ENCODE assay signal across 8 cellular contexts in the genomic region with DNA sequence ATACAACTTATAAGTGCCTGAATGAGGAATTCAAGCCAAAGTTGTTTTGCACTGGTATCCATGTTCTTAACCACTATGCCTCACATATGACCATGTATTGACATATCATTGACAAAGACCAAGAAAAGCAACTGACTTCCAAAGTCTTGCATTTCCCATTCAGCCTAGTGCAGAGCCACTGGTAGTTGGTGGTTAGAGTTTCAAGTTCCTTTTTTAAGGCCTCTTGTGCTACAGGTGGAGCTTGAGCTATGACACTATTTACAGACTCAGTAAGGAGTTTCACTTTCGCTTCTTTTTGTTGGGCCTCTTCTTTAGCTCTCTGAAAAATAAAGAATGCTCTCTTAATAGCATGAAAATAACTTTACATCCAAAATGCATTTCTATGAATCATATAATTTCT.
A peak's percentile ranks its signal among the peaks of the same experiment; 100 is the strongest.
DNase-seq lines count a peak whose midpoint lies in the region; ATAC-seq lines count a peak whose summit lies in the region.

No MANE protein-coding gene starts in this region.

- no peak overlapping the region for H3K18ac ChIP-seq in neuronal stem cell (ENCODE audit: low read length)

- H2BK15ac ChIP-seq in neuronal stem cell (ENCODE audit: low read length), result no peak overlapping the region

- no peak overlapping the region for H4K8ac ChIP-seq in neuronal stem cell (ENCODE audit: low read depth, low read length)

- no peak overlapping the region for H3K9ac ChIP-seq in neuronal stem cell (ENCODE audit: low read depth, low read length, poor library complexity)

- H3K4me2 ChIP-seq in neuronal stem cell (ENCODE audit: insufficient read depth, low read length, poor library complexity, severe bottlenecking), result no peak overlapping the region

- no peaks in the 10 kb centered on the region for H3K79me1 ChIP-seq in neuronal stem cell (ENCODE audit: low read depth, low read length)

- WGBS in neuronal stem cell (ENCODE audit: extremely low coverage in 2 of 2, insufficient read length in 2 of 2, insufficient replicate concordance in 1 of 2), 2 donors, result no CpG with 5 or more reads among the region's 1 CpG
- 92% methylated on average over 1 of the region's 1 CpG for WGBS in right cardiac atrium

- DNase-seq in activated naive CD4-positive, alpha-beta T cell treated with anti-CD3 and anti-CD28 coated beads for 36 hours, result peak; percentile 7
- no peak for DNase-seq in activated naive CD4-positive, alpha-beta T cell treated with Interleukin-2 at 50 U/mL for 16 hours
- peak; percentile 88 for DNase-seq in OCI-M1 (lab: John Stamatoyannopoulos, UW)
- no peak for DNase-seq in neuronal stem cell (ENCODE audit: low spot score)
- DNase-seq in NCI-H1694 treated with DMSO at 0.1 percent for 48 hours (lab: John Stamatoyannopoulos, UW), result no peak
- no peak for DNase-seq in right cardiac atrium
- no peak for DNase-seq in HuH-7 (ENCODE audit: low spot score)

- H3K4me3 ChIP-seq in neuronal stem cell (ENCODE audit: low read length in 2 of 2), result no peak overlapping the region
- H3K4me3 ChIP-seq in right cardiac atrium (ENCODE audit: low read length), result no peak overlapping the region

- H3K27me3 Mint-ChIP-seq in activated naive CD4-positive, alpha-beta T cell treated with anti-CD3 and anti-CD28 coated beads for 36 hours (ENCODE audit: low read depth), result no peaks in the 10 kb centered on the region

- H3K23ac ChIP-seq in neuronal stem cell (ENCODE audit: low read depth, low read length, poor library complexity), result no peak overlapping the region

- H3K14ac ChIP-seq in neuronal stem cell (ENCODE audit: low read length), result no peak overlapping the region

- no peak overlapping the region for H3K4ac ChIP-seq in neuronal stem cell (ENCODE audit: low read length)

- ATAC-seq in HG02973 (IDR thresholded peaks at IDR 0.05; ENCODE audit: unreplicated experiment), result peak; percentile 99
- ATAC-seq in right cardiac atrium, result no peak

- no peaks in the 10 kb centered on the region for H3K9me3 Mint-ChIP-seq in activated naive CD4-positive, alpha-beta T cell treated with anti-CD3 and anti-CD28 coated beads for 36 hours

- H3K4me1 Mint-ChIP-seq in activated naive CD4-positive, alpha-beta T cell treated with anti-CD3 and anti-CD28 coated beads for 36 hours (ENCODE audit: low read depth), result peaks cover 21% of the 10 kb centered on the region

- no peak overlapping the region for H3K27ac ChIP-seq in neuronal stem cell (replicated peaks; ENCODE audit: low read length)
- H3K27ac ChIP-seq in right cardiac atrium (ENCODE audit: low read length), result no peak overlapping the region

- no peak overlapping the region for H2BK120ac ChIP-seq in neuronal stem cell (ENCODE audit: low read depth, low read length)

- H3K36me3 Mint-ChIP-seq in activated naive CD4-positive, alpha-beta T cell treated with anti-CD3 and anti-CD28 coated beads for 36 hours (ENCODE audit: low read depth), result no peaks in the 10 kb centered on the region

- no peaks in the 10 kb centered on the region for H3K4me1 ChIP-seq in neuronal stem cell (ENCODE audit: control insufficient read depth in 2 of 2, insufficient read depth in 1 of 2, low read depth in 1 of 2, low read length in 2 of 2)
- H3K4me1 ChIP-seq in right cardiac atrium (ENCODE audit: control insufficient read depth, insufficient read depth, low read length), result no peaks in the 10 kb centered on the region

- CTCF ChIA-PET in activated naive CD4-positive, alpha-beta T cell treated with anti-CD3 and anti-CD28 coated beads for 36 hours (lab: Charles Lee), result no interaction called here

- no peaks in the 10 kb centered on the region for H3K9me3 ChIP-seq in neuronal stem cell (replicated peaks in 1 of 2; ENCODE audit: control insufficient read depth in 2 of 2, insufficient read depth in 1 of 2, low read depth in 1 of 2, low read length in 2 of 2)
- H3K9me3 ChIP-seq in right cardiac atrium (ENCODE audit: control insufficient read depth, low read length), result no peaks in the 10 kb centered on the region

- no peak overlapping the region for H3K4me3 Mint-ChIP-seq in activated naive CD4-positive, alpha-beta T cell treated with anti-CD3 and anti-CD28 coated beads for 36 hours

- H3K27ac Mint-ChIP-seq in activated naive CD4-positive, alpha-beta T cell treated with anti-CD3 and anti-CD28 coated beads for 36 hours, result peak overlapping the region; percentile 13

- no peak overlapping the region for H2AK5ac ChIP-seq in neuronal stem cell (ENCODE audit: low read depth, low read length)

- no peak overlapping the region for H2BK12ac ChIP-seq in neuronal stem cell (ENCODE audit: low read length)

- peak overlapping the region; percentile 12 for H2AFZ ChIP-seq in neuronal stem cell (ENCODE audit: low read length)

- intact Hi-C loops in activated naive CD4-positive, alpha-beta T cell treated with anti-CD3 and anti-CD28 coated beads for 36 hours (cut with micrococcal nuclease), result no loop called here
- intact Hi-C loops in right cardiac atrium (cut with DNase I), result no loop called here

- no peaks in the 10 kb centered on the region for H3K36me3 ChIP-seq in neuronal stem cell (replicated peaks in 1 of 2; ENCODE audit: control insufficient read depth in 2 of 2, insufficient read depth in 2 of 2, low read length in 2 of 2)

- H2BK5ac ChIP-seq in neuronal stem cell (ENCODE audit: low read length), result no peak overlapping the region

- H4K91ac ChIP-seq in neuronal stem cell (ENCODE audit: low read depth, low read length, poor library complexity), result no peak overlapping the region

- H3K27me3 ChIP-seq in neuronal stem cell (ENCODE audit: control insufficient read depth in 3 of 3, insufficient read depth in 3 of 3, low read depth in 1 of 3, low read length in 3 of 3), result no peaks in the 10 kb centered on the region
- H3K27me3 ChIP-seq in right cardiac atrium (ENCODE audit: control insufficient read depth, insufficient read depth), result no peaks in the 10 kb centered on the region

Comparison
In these comparisons a context has a peak if more than half of its experiments do, and no peak if none do; other contexts are left out.
1. DNase-seq: peak in activated naive CD4-positive, alpha-beta T cell treated with anti-CD3 and anti-CD28 coated beads for 36 hours (single experiment) and OCI-M1 (single experiment); none in activated naive CD4-positive, alpha-beta T cell treated with Interleukin-2 at 50 U/mL for 16 hours (single experiment), neuronal stem cell (single experiment), NCI-H1694 treated with DMSO at 0.1 percent for 48 hours (single experiment), right cardiac atrium (0 of 3) and HuH-7 (single experiment).